11 cellular contexts compared by ENCODE assay signal in the genomic region with DNA sequence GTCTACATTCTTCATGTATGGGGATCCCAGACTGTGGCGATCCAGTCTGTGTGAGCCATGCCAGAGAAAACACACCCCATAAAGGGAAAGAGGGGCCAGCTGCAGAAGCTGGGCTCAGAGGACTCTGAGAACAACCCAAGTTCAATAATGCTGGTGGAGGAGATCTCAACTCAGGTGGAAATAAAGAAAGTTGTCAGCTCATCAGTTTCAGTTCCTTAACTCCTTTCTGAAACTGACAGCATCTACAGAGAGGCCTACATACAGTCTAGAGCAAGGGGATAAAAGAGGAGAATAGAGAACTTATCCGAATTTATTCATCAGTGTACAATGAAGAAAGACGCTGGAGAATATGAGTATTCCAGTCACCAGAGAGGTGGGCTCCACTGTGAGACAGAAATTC.
DNase-seq lines count a peak whose midpoint lies in the region; ATAC-seq and TF ChIP-seq lines count a peak whose summit lies in the region.
"Had no signal": no experiment of that assay in that cellular context is flagged by ENCODE, and none has a peak within 500 bp of the region (broad histone marks: within the 10 kb centered on the region; RNA-seq: fewer than 3 reads in every experiment).

No MANE protein-coding gene starts in this region.

- DNase-seq in GM20000 (ENCODE audit: low spot score) (peak; percentile 45), MV-4-11 (lab: John Stamatoyannopoulos, UW) (peak; percentile 2), cerebellar nuclear complex (lab: John Stamatoyannopoulos, UW) (no peak), Right ventricle myocardium superior (no peak)
- DNase-seq in stimulated activated CD4-positive, alpha-beta T cell treated with anti-CD3 and anti-CD28 coated beads, Interleukin-2, amount 100 ng/mL, for 48 hours = no peak
- DNase-seq: activated T-cell treated with anti-CD3 and anti-CD28 coated beads, Interleukin-2, amount 50 U/mL, for 1 hour; NCI-H2029 treated with DMSO at 0.1 percent for 48 hours; spleen had no signal

- peak; percentile 94 for ATAC-seq in GM18519 (IDR thresholded peaks at IDR 0.05; ENCODE audit: low FRiP score, unreplicated experiment)
- peak; percentile 96 for ATAC-seq in HG02973 (IDR thresholded peaks at IDR 0.05; ENCODE audit: unreplicated experiment)
- ATAC-seq in HG03108 (IDR thresholded peaks at IDR 0.05; ENCODE audit: unreplicated experiment) = no peak
- no peak for ATAC-seq in Right ventricle myocardium superior (ENCODE audit: poor library complexity)

- no peak for TF ChIP-seq CTCF in GM20000 (IDR thresholded peaks at IDR 0.05; ENCODE audit: extremely low read depth, missing control alignments)

- intact Hi-C loops in Right ventricle myocardium superior (cut with DNase I) = no loop called here

Comparison
In these comparisons a context has a peak if more than half of its experiments do, and no peak if none do; other contexts are left out.
1. ATAC-seq: peak in GM18519 (single experiment) and HG02973 (single experiment); none in HG03108 (single experiment) and Right ventricle myocardium superior (single experiment).
2. DNase-seq: peak in GM20000 (single experiment) and MV-4-11 (single experiment); none in stimulated activated CD4-positive, alpha-beta T cell treated with anti-CD3 and anti-CD28 coated beads, Interleukin-2, amount 100 ng/mL, for 48 hours (0 of 2), cerebellar nuclear complex (0 of 2) and Right ventricle myocardium superior (single experiment).